Comparison of ENCODE assay signal across 24 cellular contexts in genomic region chr4:17380347-17380746, GRCh38.
DNase-seq lines count a peak whose midpoint lies in the region; ATAC-seq, FAIRE-seq and TF ChIP-seq lines count a peak whose summit lies in the region.
"Had no signal": no experiment of that assay in that cellular context is flagged by ENCODE, and none has a peak within 500 bp of the region (broad histone marks: within the 10 kb centered on the region; RNA-seq: fewer than 3 reads in every experiment).

No MANE protein-coding gene starts in this region.

- no peak overlapping the region for H3K4me3 ChIP-seq in HepG2 (replicated peaks in 1 of 3; ENCODE audit: insufficient read depth in 1 of 3, low read depth in 2 of 3, low read length in 3 of 3)
- no peak overlapping the region for H3K4me3 ChIP-seq in right lobe of liver
- no peak overlapping the region for H3K4me3 ChIP-seq in H1 (ENCODE audit: extremely low read depth in 1 of 4, insufficient read depth in 2 of 4, low read depth in 3 of 4, low read length in 4 of 4)
- H3K4me3 ChIP-seq in aorta (ENCODE audit: low read length in 2 of 2) = no peak overlapping the region
- H3K4me3 ChIP-seq: A549, BLaER1, GM12878 had no signal

- no peak overlapping the region for H2BK120ac ChIP-seq in H1 (replicated peaks; ENCODE audit: low read depth, low read length)

- no peak overlapping the region for H3K18ac ChIP-seq in H1 (ENCODE audit: extremely low read depth, low read length)

- no TSS peak for BruUV-seq in HepG2 (replicated peaks; lab: Mats Ljungman, UMichigan)

- no peak for TF ChIP-seq CTCF in HepG2 (CRISPR knock-in tag; IDR thresholded peaks at IDR 0.05)
- no peak for TF ChIP-seq CTCF in right lobe of liver (IDR thresholded peaks at IDR 0.05)
- no peak for TF ChIP-seq CTCF in H1 (IDR thresholded peaks at IDR 0.05; ENCODE audit: control extremely low read depth in 1 of 3, insufficient read depth in 1 of 3, low read depth in 1 of 3, low read length in 3 of 3)

- H4K20me1 ChIP-seq in HepG2 (ENCODE audit: insufficient read depth, low read length) (no peaks in the 10 kb centered on the region), H1 (replicated peaks in 1 of 2; ENCODE audit: control insufficient read depth in 1 of 2, insufficient read depth in 2 of 2, low read length in 2 of 2) (no peaks in the 10 kb centered on the region)
- H4K20me1 ChIP-seq: BLaER1 had no signal

- no peak overlapping the region for H4K91ac ChIP-seq in H1 (replicated peaks; ENCODE audit: insufficient read length, low read length)

- H2AK5ac ChIP-seq in H1 (ENCODE audit: low read depth, low read length) = no peak overlapping the region

- H2BK12ac ChIP-seq in H1 (ENCODE audit: low read depth, low read length) = no peak overlapping the region

- no peaks in the 10 kb centered on the region for H3K79me1 ChIP-seq in H1 (ENCODE audit: low read depth, low read length)

- no peak overlapping the region for H2BK15ac ChIP-seq in H1 (ENCODE audit: low read length)

- H3K9me3 ChIP-seq in HepG2 (ENCODE audit: low read length) (no peaks in the 10 kb centered on the region), right lobe of liver (no peaks in the 10 kb centered on the region), H1 (ENCODE audit: insufficient read depth in 2 of 2, low read depth in 1 of 2, low read length in 1 of 2) (no peaks in the 10 kb centered on the region), aorta (ENCODE audit: control insufficient read depth, low read length) (no peaks in the 10 kb centered on the region)
- H3K9me3 ChIP-seq: A549, BE2C, BLaER1 had no signal

- CTCF ChIA-PET in HepG2 (lab: Yijun Ruan, JAX; ENCODE audit: low intra/inter-chr PET ratio, low total read pairs) (no interaction called here), H1 (lab: Charles Lee; ENCODE audit: partially characterized antibody) (interaction anchor here (0.6 to 2.3 kb wide), 7 partner anchors 10 to 92 kb away, joined by 3 to 12 read pairs (median 5); no protein-coding TSS in a partner anchor)

- ATAC-seq in HepG2 (no peak), right lobe of liver (no peak), aorta (ENCODE audit: low FRiP score) (no peak)
- ATAC-seq: A549, GM12878 had no signal

- H3K4ac ChIP-seq in H1 (replicated peaks; ENCODE audit: insufficient read length, low read depth, low read length) = no peak overlapping the region

- H3K27me3 ChIP-seq in HepG2 (ENCODE audit: control insufficient read depth in 1 of 2, insufficient read depth in 2 of 2, low read length in 2 of 2) = peaks cover 0 to 3% of the 10 kb centered on the region in 2 experiments; a peak in 1 of 5 replicates
- H3K27me3 ChIP-seq in right lobe of liver = no peaks in the 10 kb centered on the region
- no peaks in the 10 kb centered on the region for H3K27me3 ChIP-seq in H1 (replicated peaks in 1 of 4; ENCODE audit: control insufficient read depth in 3 of 4, extremely low read depth in 1 of 4, insufficient read depth in 3 of 4, low read length in 3 of 4)
- no peaks in the 10 kb centered on the region for H3K27me3 ChIP-seq in aorta (ENCODE audit: control insufficient read depth in 1 of 2, insufficient read depth in 2 of 2, low read length in 1 of 2)
- H3K27me3 ChIP-seq: BE2C, BLaER1 had no signal

- no peak overlapping the region for H3K56ac ChIP-seq in H1 (replicated peaks; ENCODE audit: insufficient read length, low read depth, low read length)

- H3K79me2 ChIP-seq in HepG2 (ENCODE audit: insufficient read depth, low read length) (no peaks in the 10 kb centered on the region), H1 (ENCODE audit: control insufficient read depth in 1 of 2, insufficient read depth in 2 of 2, low read length in 2 of 2) (no peaks in the 10 kb centered on the region)

- POLR2A ChIA-PET in HepG2 (lab: Yijun Ruan, JAX) = no interaction called here
- POLR2A ChIA-PET in H1 (lab: Charles Lee; ENCODE audit: partially characterized antibody) = no interaction called here

- no peak overlapping the region for H2BK20ac ChIP-seq in H1 (ENCODE audit: low read length)

- FAIRE-seq in HepG2 (lab: Jason Lieb, UNC) (no peak), H1 (lab: Jason Lieb, UNC) (no peak)
- FAIRE-seq: A549, GM12878, GM12892, GM18507 had no signal

- 3% methylated on average over 2 of the region's 2 CpGs for WGBS in HepG2 (ENCODE audit: low lambda C conversion rate)
- WGBS in right lobe of liver (ENCODE audit: insufficient coverage, low coverage, low lambda C conversion rate, missing lambda C conversion rate) = 80% methylated on average over 2 of the region's 2 CpGs
- WGBS in H1 (ENCODE audit: extremely low coverage in 1 of 2, insufficient coverage in 1 of 2, insufficient read length in 1 of 2, insufficient replicate concordance in 2 of 2, low coverage in 1 of 2, low lambda C conversion rate in 2 of 2, missing lambda C conversion rate in 1 of 2), 2 experiments = 87% methylated on average over 2 of the region's 2 CpGs; no CpG with 5 or more reads in 1 of the 2 experiments
- WGBS in aorta, 2 donors = 65 to 66% methylated on average over 2 of the region's 2 CpGs

- H3K4me1 ChIP-seq in HepG2 (ENCODE audit: insufficient read depth, low read length) (no peaks in the 10 kb centered on the region), right lobe of liver (no peaks in the 10 kb centered on the region), H1 (replicated peaks in 1 of 4; ENCODE audit: control insufficient read depth in 3 of 4, insufficient read depth in 4 of 4, low read length in 3 of 4) (no peaks in the 10 kb centered on the region), aorta (ENCODE audit: control insufficient read depth in 1 of 2, insufficient read depth in 2 of 2, low read length in 2 of 2) (no peaks in the 10 kb centered on the region)
- H3K4me1 ChIP-seq: A549, BE2C had no signal

- TF ChIP-seq POLR2A in HepG2 (IDR thresholded peaks at IDR 0.05; ENCODE audit: insufficient read depth in 1 of 2, low read depth in 2 of 2, low read length in 2 of 2) (no peak), right lobe of liver (IDR thresholded peaks at IDR 0.05) (no peak), H1 (IDR thresholded peaks at IDR 0.05; ENCODE audit: control extremely low read depth in 1 of 2, low read depth in 2 of 2, low read length in 2 of 2) (no peak)

- H3K23ac ChIP-seq in H1 (ENCODE audit: insufficient read length) = no peak overlapping the region

- H3K14ac ChIP-seq in H1 (ENCODE audit: insufficient read length) = no peak overlapping the region

- H3K36me3 ChIP-seq in HepG2 (replicated peaks in 1 of 2; ENCODE audit: control insufficient read depth in 1 of 2, insufficient read depth in 2 of 2, low read length in 2 of 2) (no peaks in the 10 kb centered on the region), right lobe of liver (no peaks in the 10 kb centered on the region), H1 (ENCODE audit: control insufficient read depth in 2 of 4, insufficient read depth in 4 of 4, low read length in 3 of 4) (no peaks in the 10 kb centered on the region), aorta (ENCODE audit: control insufficient read depth in 1 of 2, insufficient read depth in 2 of 2, low read length in 1 of 2) (no peaks in the 10 kb centered on the region)
- H3K36me3 ChIP-seq: BE2C, BLaER1 had no signal

- H3K9ac ChIP-seq in HepG2 (ENCODE audit: insufficient read depth, low read depth, low read length) (no peak overlapping the region), H1 (replicated peaks in 1 of 4; ENCODE audit: extremely low read depth in 1 of 4, low read depth in 3 of 4, low read length in 3 of 4) (no peak overlapping the region)
- H3K9ac ChIP-seq: BLaER1 had no signal

- TF ChIP-seq EP300 in HepG2 (IDR thresholded peaks at IDR 0.05; ENCODE audit: low read depth in 2 of 2, low read length in 2 of 2) = no peak
- TF ChIP-seq EP300 in HepG2 (CRISPR knock-in tag; IDR thresholded peaks at IDR 0.05; ENCODE audit: borderline replicate concordance) = no peak
- no peak for TF ChIP-seq EP300 in H1 (IDR thresholded peaks at IDR 0.05; ENCODE audit: borderline replicate concordance in 1 of 2, low read depth in 2 of 2, low read length in 2 of 2)

- H2BK5ac ChIP-seq in H1 (ENCODE audit: low read depth, low read length) = no peak overlapping the region

- H3K27ac ChIP-seq in HepG2 (ENCODE audit: extremely low read length, insufficient read depth, low read length) (no peak overlapping the region), right lobe of liver (no peak overlapping the region), H1 (ENCODE audit: low read depth, low read length) (no peak overlapping the region), aorta (ENCODE audit: low read depth in 1 of 2, low read length in 2 of 2) (no peak overlapping the region)
- H3K27ac ChIP-seq: 22Rv1, A549, BLaER1 had no signal

- intact Hi-C loops in HepG2 (cut with micrococcal nuclease; ENCODE audit: unreplicated experiment) (no loop called here), right lobe of liver (cut with DNase I) (no loop called here), aorta (cut with DNase I) (no loop called here)

- no peak overlapping the region for H4K8ac ChIP-seq in H1 (ENCODE audit: extremely low read depth, insufficient read depth, low read length)

- TF ChIP-seq RAD21 in HepG2 (CRISPR knock-in tag; IDR thresholded peaks at IDR 0.05) = no peak
- no peak for TF ChIP-seq RAD21 in H1 (IDR thresholded peaks at IDR 0.05 in 1 of 2, conservative IDR thresholded peaks at IDR 0.05 in 1 of 2; ENCODE audit: low read depth in 2 of 2, low read length in 2 of 2)

- H3K4me2 ChIP-seq in HepG2 (ENCODE audit: low read depth, low read length) (no peak overlapping the region), H1 (ENCODE audit: insufficient read depth in 1 of 2, low read depth in 2 of 2, low read length in 2 of 2) (no peak overlapping the region)
- H3K4me2 ChIP-seq: A549, BLaER1 had no signal

- in situ Hi-C loops in HepG2 (cut with HindIII; ENCODE audit: extremely low pct_ligation_motif_present, low pct_unique_long_range_greater_than_20kb) = no loop called here

- H3K23me2 ChIP-seq in H1 (ENCODE audit: low read depth, low read length) = no peaks in the 10 kb centered on the region

- H4K5ac ChIP-seq in H1 (ENCODE audit: insufficient read length, low read depth, low read length) = no peak overlapping the region

- H2AFZ ChIP-seq in HepG2 (ENCODE audit: low read length) = no peak overlapping the region
- H2AFZ ChIP-seq in H1 (ENCODE audit: low read length) = no peak overlapping the region

- DNase-seq in HepG2 (ENCODE audit: low spot score) = no peak
- DNase-seq in right lobe of liver = no peak
- DNase-seq in H1 (ENCODE audit: low read depth in 1 of 2, low spot score in 2 of 2) = no peak
- no peak for DNase-seq in AML-193 (lab: John Stamatoyannopoulos, UW)
- no peak for DNase-seq in aorta
- DNase-seq: BE2C; C1 segment of cervical spinal cord; CD4-positive, alpha-beta memory T cell; CD4-positive, CD25-positive, alpha-beta regulatory T cell; CD8-positive, alpha-beta memory T cell; COR-L47; DMS 273 treated with DMSO at 0.1 percent for 48 hours; DMS153; DMS53; DMS79; DND-41; EL; GDM1 had no signal

TF ChIP-seq in HepG2, 621 proteins besides CTCF, POLR2A, EP300 and RAD21 (continues in another document):
- TF ChIP-seq TEAD3 (CRISPR knock-in tag; optimal IDR thresholded peaks at IDR 0.05; ENCODE audit: borderline replicate concordance) = no peak
- no peak for TF ChIP-seq AKAP8 (CRISPR knock-in tag; IDR thresholded peaks at IDR 0.05)
- no peak for TF ChIP-seq RELA (CRISPR knock-in tag; IDR thresholded peaks at IDR 0.05)

TF ChIP-seq in H1, 55 proteins besides CTCF, POLR2A, EP300 and RAD21:
- peak; percentile 12; the same call in 1 of the 2 replicates for TF ChIP-seq CEBPB (IDR thresholded peaks at IDR 0.05; ENCODE audit: low read depth, low read length)
- TF ChIP-seq PHF8 (conservative IDR thresholded peaks at IDR 0.05; ENCODE audit: low read depth, low read length) = no peak
- TF ChIP-seq BRCA1 (IDR thresholded peaks at IDR 0.05; ENCODE audit: low read depth, low read length) = no peak

Comparison
In these comparisons a context has a peak if more than half of its experiments do, and no peak if none do; other contexts are left out.
1. Of the 41 proteins assayed by ChIP-seq in both HepG2 and H1: peak only in HepG2: none; only in H1: none; in both: CEBPB; in neither: 40.